ENCODE assay signal across 12 cellular contexts in the genomic region with DNA sequence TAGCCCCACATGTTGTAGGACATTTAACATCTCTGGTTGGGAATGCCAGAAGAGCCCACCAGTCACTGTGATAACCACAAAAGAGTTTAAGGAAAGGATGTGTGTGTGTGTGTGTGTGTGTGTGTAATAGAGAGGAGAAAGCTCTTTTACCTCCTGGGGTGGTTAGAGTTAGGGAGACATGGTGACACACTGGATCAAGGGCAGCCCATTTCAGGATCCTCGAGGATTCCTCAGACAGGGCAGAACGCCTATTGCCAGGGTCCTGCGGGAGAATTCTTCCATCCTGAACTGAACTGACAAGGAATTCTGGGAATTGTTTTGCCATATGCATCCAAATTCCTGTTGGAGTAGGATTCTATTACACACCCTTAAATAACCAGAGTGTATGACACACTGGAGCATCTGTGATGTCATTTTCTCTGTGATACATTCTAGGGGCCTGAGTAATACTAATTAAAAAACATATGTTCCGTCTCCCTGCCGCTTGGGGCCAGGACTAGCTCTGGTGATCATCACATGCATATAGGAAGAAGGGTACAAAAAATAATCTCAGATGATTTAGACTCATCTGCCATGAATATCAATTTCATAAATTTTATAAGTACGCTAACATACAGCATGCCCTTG.
A peak's percentile ranks its signal among the peaks of the same experiment; 100 is the strongest.
DNase-seq lines count a peak whose midpoint lies in the region; FAIRE-seq and TF ChIP-seq lines count a peak whose summit lies in the region.
"Had no signal": no experiment of that assay in that cellular context is flagged by ENCODE, and none has a peak within 500 bp of the region (broad histone marks: within the 10 kb centered on the region; RNA-seq: fewer than 3 reads in every experiment).

No MANE protein-coding gene starts in this region.

- no peaks in the 10 kb centered on the region for H4K20me1 ChIP-seq in osteoblast (ENCODE audit: insufficient read depth, low read length)

- peak overlapping the region; percentile 59 for H3K4me2 ChIP-seq in osteoblast (ENCODE audit: insufficient read depth, low read length)

- H3K9me3 ChIP-seq in osteoblast (ENCODE audit: low read depth, low read length) (no peaks in the 10 kb centered on the region), small intestine (ENCODE audit: control insufficient read depth, low read depth) (no peaks in the 10 kb centered on the region)
- H3K9me3 ChIP-seq: Caco-2 had no signal

- FAIRE-seq in small intestine (lab: Jason Lieb, UNC): no peak

- H3K27me3 ChIP-seq in osteoblast (ENCODE audit: insufficient read depth, low read length) (no peaks in the 10 kb centered on the region), small intestine (ENCODE audit: control insufficient read depth in 2 of 2, insufficient read depth in 2 of 2, low read length in 2 of 2) (no peaks in the 10 kb centered on the region)

- H3K27ac ChIP-seq in osteoblast (ENCODE audit: low read depth, low read length) (peak overlapping the region; percentile 84), small intestine (ENCODE audit: low read depth in 1 of 2, low read length in 1 of 2) (no peak overlapping the region)

- H3K79me2 ChIP-seq in osteoblast (ENCODE audit: insufficient read depth, low read length): no peaks in the 10 kb centered on the region

- no peaks in the 10 kb centered on the region for H3K36me3 ChIP-seq in osteoblast (ENCODE audit: insufficient read depth, low read length)
- H3K36me3 ChIP-seq in small intestine (ENCODE audit: control insufficient read depth in 2 of 2, insufficient read depth in 2 of 2, low read length in 2 of 2): no peaks in the 10 kb centered on the region

- WGBS in small intestine, 3 donors: 82 to 90% (median 90%) methylated on average over 6 of the region's 6 CpGs

- TF ChIP-seq CTCF in osteoblast (IDR thresholded peaks at IDR 0.05; ENCODE audit: extremely low read depth, low read depth, low read length): peak; percentile 20

- H3K4me1 ChIP-seq in osteoblast (ENCODE audit: insufficient read depth, low read length) (peaks cover 47% of the 10 kb centered on the region), small intestine (ENCODE audit: control insufficient read depth in 2 of 2, insufficient read depth in 1 of 2, low read depth in 1 of 2, low read length in 1 of 2) (no peaks in the 10 kb centered on the region)
- H3K4me1 ChIP-seq: Caco-2 had no signal

- H3K4me3 ChIP-seq in osteoblast (ENCODE audit: insufficient read depth, low read length): no peak overlapping the region
- no peak overlapping the region for H3K4me3 ChIP-seq in small intestine (ENCODE audit: low read depth in 1 of 2, low read length in 2 of 2)

- no peak overlapping the region for H2AFZ ChIP-seq in osteoblast (ENCODE audit: low read length)

- peak; percentile 98 for DNase-seq in EH (ENCODE audit: low read depth)
- peak; percentile 21 for DNase-seq in NCI-H69 (lab: John Stamatoyannopoulos, UW)
- DNase-seq in dedifferentiated amniotic fluid mesenchymal stem cell (ENCODE audit: extremely low spot score): peak; percentile 89
- peak; percentile 6 for DNase-seq in osteoblast (ENCODE audit: insufficient read length, low spot score, missing footprints)
- DNase-seq in small intestine: no peak
- DNase-seq in stimulated activated naive CD4-positive, alpha-beta T cell (lab: John Stamatoyannopoulos, UW): no peak
- no peak for DNase-seq in NCI-H2081 (lab: John Stamatoyannopoulos, UW)
- no peak for DNase-seq in head of caudate nucleus
- DNase-seq: activated naive CD4-positive, alpha-beta T cell; Caco-2; NCI-H1105 treated with DMSO at 0.1 percent for 48 hours; stimulated activated CD4-positive, alpha-beta T cell treated with anti-CD3 and anti-CD28 coated beads, Interleukin-12 subunit alpha, Interleukin-12 subunit beta, amount 100 ng/mL, for 4 hours had no signal

- intact Hi-C loops in head of caudate nucleus (cut with DNase I): no loop called here

Comparison
In these comparisons a context has a peak if more than half of its experiments do, and no peak if none do; other contexts are left out.
1. DNase-seq: peak in EH (single experiment), NCI-H69 (single experiment), dedifferentiated amniotic fluid mesenchymal stem cell (single experiment) and osteoblast (single experiment); none in small intestine (single experiment), stimulated activated naive CD4-positive, alpha-beta T cell (0 of 6), NCI-H2081 (0 of 2) and head of caudate nucleus (0 of 42).